Comparison of ENCODE assay signal across 15 cellular contexts in the genomic region with DNA sequence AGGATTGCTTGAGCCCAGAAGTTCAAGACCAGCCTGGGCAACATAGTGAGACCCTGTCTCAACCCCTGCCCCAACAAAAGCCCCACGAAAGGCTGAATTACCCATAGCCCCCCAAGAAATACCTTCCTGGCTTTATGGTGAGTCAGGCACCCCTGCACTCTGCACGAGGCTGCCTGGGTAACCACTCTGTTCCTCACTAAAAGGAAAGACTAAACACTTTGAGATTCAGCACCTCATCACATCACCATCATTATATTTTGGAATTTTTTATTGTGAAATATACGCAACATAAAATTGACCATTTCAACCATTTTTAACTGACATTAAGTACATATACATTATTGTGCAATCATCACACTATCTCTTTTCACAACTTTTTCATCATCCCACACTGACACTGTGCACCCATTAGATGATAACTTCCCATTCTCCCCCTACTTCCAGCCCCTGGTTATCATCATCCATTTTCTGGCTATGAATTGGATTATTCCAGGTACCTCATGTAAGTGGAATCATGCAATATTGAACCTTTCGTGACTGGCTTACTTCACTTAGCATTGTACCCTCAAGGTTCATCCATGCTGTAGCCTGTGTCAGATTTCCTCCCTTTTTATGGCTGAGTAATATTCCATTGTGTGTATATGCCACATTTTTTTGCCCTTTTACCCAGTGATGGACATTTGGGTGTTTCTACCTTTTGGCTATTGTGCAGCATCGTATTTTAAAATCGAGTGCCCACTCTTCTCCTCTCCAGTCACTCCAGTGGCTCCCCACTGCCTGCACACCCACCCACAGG.
"Had no signal": no experiment of that assay in that cellular context is flagged by ENCODE, and none has a peak within 500 bp of the region (broad histone marks: within the 10 kb centered on the region; RNA-seq: fewer than 3 reads in every experiment).

No MANE protein-coding gene starts in this region.

- H3K27me3 ChIP-seq: hepatocyte, sigmoid colon had no signal

- ATAC-seq: effector memory CD8-positive, alpha-beta T cell; left cardiac atrium; left ventricle myocardium superior had no signal

- DNase-seq: effector memory CD8-positive, alpha-beta T cell; head of caudate nucleus; kidney; left cardiac atrium; left ventricle myocardium superior; midbrain; nephron progenitor cell; sigmoid colon; stimulated activated CD4-positive, alpha-beta T cell treated with anti-CD3 and anti-CD28 coated beads, Interleukin-12 subunit alpha, Interleukin-12 subunit beta, amount 100 ng/mL, for 4 hours; stimulated activated naive CD4-positive, alpha-beta T cell treated with Interleukin-2 at 50 U/mL for 16 hours; trophoblast cell had no signal

- H3K36me3 ChIP-seq: sigmoid colon had no signal

- H3K4me3 ChIP-seq: hepatocyte, lung, sigmoid colon, skin epidermis had no signal

- H3K4me3 Mint-ChIP-seq: dendritic cell treated with granulocyte-macrophage colony-stimulating factor and Interleukin-4, amounts not matched to agents 40 ng/mL and 50 ng/mL, for 4 days; nephron progenitor cell had no signal

- H2AFZ ChIP-seq: hepatocyte had no signal

- H3K4me2 ChIP-seq: hepatocyte had no signal

- H3K27ac ChIP-seq: hepatocyte, sigmoid colon had no signal

- H3K27ac Mint-ChIP-seq: dendritic cell treated with granulocyte-macrophage colony-stimulating factor and Interleukin-4, amounts not matched to agents 40 ng/mL and 50 ng/mL, for 4 days; nephron progenitor cell had no signal
